Comparison of ENCODE assay signal across 3 cellular contexts in the genomic region with DNA sequence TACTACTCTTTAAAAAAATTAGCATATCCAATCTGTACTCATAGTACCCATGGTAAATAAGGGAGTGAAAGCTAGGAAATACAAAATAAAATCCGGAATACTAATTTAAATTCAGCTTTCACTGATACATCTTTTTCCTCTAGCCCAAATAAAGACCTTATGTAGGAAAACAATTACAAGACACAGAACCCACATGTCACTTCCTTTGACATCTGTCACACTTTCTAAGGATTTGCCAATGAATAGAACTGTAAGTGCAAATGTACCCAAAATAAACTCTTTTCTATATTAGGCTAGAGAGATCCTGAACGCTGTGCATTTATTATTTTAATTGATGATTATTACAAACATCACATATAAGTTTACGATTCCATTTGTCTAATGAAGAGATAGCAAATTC.
"Had no signal": no experiment of that assay in that cellular context is flagged by ENCODE, and none has a peak within 500 bp of the region (broad histone marks: within the 10 kb centered on the region; RNA-seq: fewer than 3 reads in every experiment).

No MANE protein-coding gene starts in this region.

- H3K4me3 ChIP-seq: GM12878 had no signal

- ATAC-seq: GM12878 had no signal

- DNase-seq: GDM1, GF-D8 had no signal
